In genomic region chr5:179134511-179134910, GRCh38 we compare ENCODE assay signal across 28 cellular contexts.
"Had no signal": no experiment of that assay in that cellular context is flagged by ENCODE, and none has a peak within 500 bp of the region (broad histone marks: within the 10 kb centered on the region; RNA-seq: fewer than 3 reads in every experiment).

No MANE protein-coding gene starts in this region.

- H3K9me3 ChIP-seq: mucosa of descending colon, neutrophil, psoas muscle, sigmoid colon, thoracic aorta, upper lobe of left lung had no signal

- ATAC-seq: esophagus mucosa; left lobe of liver; mucosa of descending colon; natural killer cell treated with Interleukin-12 subunit alpha and Interleukin-12 subunit beta and Interleukin-15 and Interleukin-18, amount 100 ng/mL, for 72 hours; psoas muscle; right cardiac atrium; stimulated activated naive B cell treated with anti-CD40 and anti-IgM and Interleukin-4, amounts not matched to agents 10 μg/mL and 1 μg/mL and 100 μg/mL, for 72 hours had no signal

- H3K36me3 ChIP-seq: neutrophil, thoracic aorta had no signal

- H3K27me3 ChIP-seq: dorsolateral prefrontal cortex, neutrophil, sigmoid colon, tibial nerve, upper lobe of left lung had no signal

- H3K4me3 Mint-ChIP-seq: immature natural killer cell; mesothelial cell of epicardium; naive B cell; natural killer cell treated with Interleukin-12 subunit alpha and Interleukin-12 subunit beta and Interleukin-15 and Interleukin-18, amount 100 ng/mL, for 72 hours; neural crest cell; stimulated activated naive B cell treated with anti-CD40 and anti-IgM and Interleukin-4, amounts not matched to agents 10 μg/mL and 1 μg/mL and 100 μg/mL, for 72 hours; stimulated activated naive CD8-positive, alpha-beta T cell treated with anti-CD3 and anti-CD28 coated beads, Interleukin-15, Interleukin-2, amounts not matched to agents 100 ng/mL and 50 ng/mL, for 24 hours had no signal

- H3K27me3 Mint-ChIP-seq: naive B cell; natural killer cell treated with Interleukin-12 subunit alpha and Interleukin-12 subunit beta and Interleukin-15 and Interleukin-18, amount 100 ng/mL, for 72 hours; stimulated activated naive B cell treated with anti-CD40 and anti-IgM and Interleukin-4, amounts not matched to agents 10 μg/mL and 1 μg/mL and 100 μg/mL, for 72 hours; stimulated activated naive CD8-positive, alpha-beta T cell treated with anti-CD3 and anti-CD28 coated beads, Interleukin-15, Interleukin-2, amounts not matched to agents 100 ng/mL and 50 ng/mL, for 24 hours had no signal

- H3K4me1 Mint-ChIP-seq: immature natural killer cell; mesothelial cell of epicardium; naive B cell; stimulated activated naive B cell treated with anti-CD40 and anti-IgM and Interleukin-4, amounts not matched to agents 10 μg/mL and 1 μg/mL and 100 μg/mL, for 72 hours had no signal

- DNase-seq: cerebellar nuclear complex; dorsolateral prefrontal cortex; effector CD4-positive, alpha-beta T cell; foreskin fibroblast; glutamatergic neuron; hypothalamus; immature natural killer cell; islet precursor cell; mesenchymal stem cell; naive B cell; psoas muscle; sigmoid colon; stimulated activated CD4-positive, alpha-beta T cell treated with anti-CD3 and anti-CD28 coated beads, Interleukin-15, amount 100 ng/mL, for 24 hours; stimulated activated CD4-positive, alpha-beta T cell treated with anti-CD3 and anti-CD28 coated beads, Interleukin-2, amount 100 ng/mL, for 48 hours; stimulated activated naive B cell treated with anti-CD40 and anti-IgM and Interleukin-4, amounts not matched to agents 10 μg/mL and 1 μg/mL and 100 μg/mL, for 72 hours had no signal

- H3K9me3 Mint-ChIP-seq: natural killer cell treated with Interleukin-12 subunit alpha and Interleukin-12 subunit beta and Interleukin-15 and Interleukin-18, amount 100 ng/mL, for 72 hours; neural crest cell; stimulated activated naive CD8-positive, alpha-beta T cell treated with anti-CD3 and anti-CD28 coated beads, Interleukin-15, Interleukin-2, amounts not matched to agents 100 ng/mL and 50 ng/mL, for 24 hours had no signal

- H3K36me3 Mint-ChIP-seq: immature natural killer cell; naive B cell; natural killer cell treated with Interleukin-12 subunit alpha and Interleukin-12 subunit beta and Interleukin-15 and Interleukin-18, amount 100 ng/mL, for 72 hours; stimulated activated naive B cell treated with anti-CD40 and anti-IgM and Interleukin-4, amounts not matched to agents 10 μg/mL and 1 μg/mL and 100 μg/mL, for 72 hours had no signal

- H3K27ac ChIP-seq: dorsolateral prefrontal cortex, epithelial cell of prostate, neutrophil, psoas muscle, sigmoid colon, thoracic aorta, tibial nerve, upper lobe of left lung had no signal

- H3K4me1 ChIP-seq: psoas muscle, sigmoid colon, upper lobe of left lung had no signal

- H3K27ac Mint-ChIP-seq: immature natural killer cell; mesothelial cell of epicardium; naive B cell; natural killer cell treated with Interleukin-12 subunit alpha and Interleukin-12 subunit beta and Interleukin-15 and Interleukin-18, amount 100 ng/mL, for 72 hours; stimulated activated naive B cell treated with anti-CD40 and anti-IgM and Interleukin-4, amounts not matched to agents 10 μg/mL and 1 μg/mL and 100 μg/mL, for 72 hours; stimulated activated naive CD8-positive, alpha-beta T cell treated with anti-CD3 and anti-CD28 coated beads, Interleukin-15, Interleukin-2, amounts not matched to agents 100 ng/mL and 50 ng/mL, for 24 hours had no signal

- H3K4me3 ChIP-seq: dorsolateral prefrontal cortex, mucosa of descending colon, psoas muscle, sigmoid colon, thoracic aorta, tibial nerve, upper lobe of left lung had no signal
